Comparison of ENCODE assay signal across 13 cellular contexts in genomic region chr17:27535178-27535928, GRCh38.
A peak's percentile ranks its signal among the peaks of the same experiment; 100 is the strongest.
DNase-seq lines count a peak whose midpoint lies in the region; ATAC-seq and TF ChIP-seq lines count a peak whose summit lies in the region.
"Had no signal": no experiment of that assay in that cellular context is flagged by ENCODE, and none has a peak within 500 bp of the region (broad histone marks: within the 10 kb centered on the region; RNA-seq: fewer than 3 reads in every experiment).

No MANE protein-coding gene starts in this region.

- H3K9me3 Mint-ChIP-seq in chondrocyte (ENCODE audit: low read depth) (no peaks in the 10 kb centered on the region), mesothelial cell of epicardium (no peaks in the 10 kb centered on the region)
- H3K9me3 Mint-ChIP-seq: CD4-positive, alpha-beta T cell had no signal

- H3K9me3 ChIP-seq in Loucy (ENCODE audit: insufficient read depth, low read depth, low read length) (no peaks in the 10 kb centered on the region), tibial artery (no peaks in the 10 kb centered on the region)
- H3K9me3 ChIP-seq: adrenal gland, left lung, ovary had no signal

- no peak overlapping the region for H2AFZ ChIP-seq in Loucy (ENCODE audit: low read length)

- H3K27ac ChIP-seq in tibial artery: peak overlapping the region; percentile 4 to 30
- H3K27ac ChIP-seq: ovary had no signal

- H3K4me3 ChIP-seq in Loucy (ENCODE audit: low read length, poor library complexity, severe bottlenecking): no peak overlapping the region
- no peak overlapping the region for H3K4me3 ChIP-seq in tibial artery
- H3K4me3 ChIP-seq: adrenal gland, left lung, ovary had no signal

- H3K27me3 Mint-ChIP-seq in chondrocyte (ENCODE audit: low read depth) (no peaks in the 10 kb centered on the region), mesothelial cell of epicardium (ENCODE audit: low read depth) (no peaks in the 10 kb centered on the region)
- H3K27me3 Mint-ChIP-seq: CD4-positive, alpha-beta T cell had no signal

- TF ChIP-seq CTCF in Loucy (conservative IDR thresholded peaks at IDR 0.05; ENCODE audit: low read length): no peak
- TF ChIP-seq CTCF in chondrocyte (IDR thresholded peaks at IDR 0.05): no peak
- TF ChIP-seq CTCF in mesothelial cell of epicardium (IDR thresholded peaks at IDR 0.05; ENCODE audit: unreplicated experiment): no peak
- no peak for TF ChIP-seq CTCF in tibial artery (IDR thresholded peaks at IDR 0.05)

- H3K36me3 Mint-ChIP-seq in chondrocyte (ENCODE audit: low read depth) (no peaks in the 10 kb centered on the region), mesothelial cell of epicardium (no peaks in the 10 kb centered on the region)

- no peak for DNase-seq in chondrocyte (ENCODE audit: low spot score)
- no peak for DNase-seq in mesothelial cell of epicardium (ENCODE audit: low spot score in 2 of 2, unreplicated experiment in 2 of 2)
- peak in 1 of 2 donors; percentile 43 for DNase-seq in tibial artery
- DNase-seq in head of caudate nucleus: no peak
- no peak for DNase-seq in T-helper 9 cell
- DNase-seq: activated T-cell treated with anti-CD3 and anti-CD28 coated beads, Interleukin-2, amount 50 U/mL, for 1 hour; CD4-positive, alpha-beta T cell; left lung; NCI-H1417 treated with DMSO at 0.1 percent for 48 hours had no signal

- ATAC-seq in HG03432 (IDR thresholded peaks at IDR 0.05; ENCODE audit: unreplicated experiment): no peak
- ATAC-seq: left lung had no signal

- peaks cover 85% of the 10 kb centered on the region for H3K4me1 Mint-ChIP-seq in chondrocyte (ENCODE audit: low read depth)
- peaks cover 51% of the 10 kb centered on the region for H3K4me1 Mint-ChIP-seq in mesothelial cell of epicardium

- H3K27ac Mint-ChIP-seq in chondrocyte (ENCODE audit: unreplicated experiment): peak overlapping the region; percentile 94
- peak overlapping the region; percentile 84 for H3K27ac Mint-ChIP-seq in mesothelial cell of epicardium
- H3K27ac Mint-ChIP-seq: CD4-positive, alpha-beta T cell had no signal

- no peak overlapping the region for H3K9ac ChIP-seq in Loucy (ENCODE audit: low read depth, low read length, poor library complexity, severe bottlenecking)

- no peaks in the 10 kb centered on the region for H3F3A ChIP-seq in Loucy (ENCODE audit: low read depth)

- H3K4me3 Mint-ChIP-seq in chondrocyte (ENCODE audit: unreplicated experiment) (no peak overlapping the region), mesothelial cell of epicardium (no peak overlapping the region)
- H3K4me3 Mint-ChIP-seq: CD4-positive, alpha-beta T cell had no signal

- H3K36me3 ChIP-seq in Loucy (ENCODE audit: insufficient read depth, low read length) (no peaks in the 10 kb centered on the region), tibial artery (no peaks in the 10 kb centered on the region)
- H3K36me3 ChIP-seq: adrenal gland, left lung, ovary had no signal

- H3K4me1 ChIP-seq in Loucy (ENCODE audit: insufficient read depth, low read length, poor library complexity, severe bottlenecking) (peaks cover 37% of the 10 kb centered on the region), tibial artery (peaks cover 0 to 73% (median 51%) of the 10 kb centered on the region in 4 donors)

- H3K79me2 ChIP-seq in Loucy (ENCODE audit: insufficient read depth, low read length): peaks cover 31% of the 10 kb centered on the region; the same call in 1 of the 2 replicates

- H3K4me2 ChIP-seq in Loucy (ENCODE audit: low read depth, low read length, poor library complexity, severe bottlenecking): peak overlapping the region; percentile 3

- H3K9me2 ChIP-seq in Loucy (replicated peaks; ENCODE audit: low read depth, low read length): no peaks in the 10 kb centered on the region

- peaks cover 6% of the 10 kb centered on the region for H4K20me1 ChIP-seq in Loucy (ENCODE audit: insufficient read depth, low read length, poor library complexity, severe bottlenecking)

- intact Hi-C loops in tibial artery (cut with DNase I; ENCODE audit: low total_unique reads): no loop called here
- intact Hi-C loops in head of caudate nucleus (cut with DNase I): no loop called here

- H3K27me3 ChIP-seq in Loucy (ENCODE audit: insufficient read depth, low read length, poor library complexity, severe bottlenecking) (no peaks in the 10 kb centered on the region), tibial artery (no peaks in the 10 kb centered on the region)
- H3K27me3 ChIP-seq: adrenal gland, left lung, ovary had no signal
